10 cellular contexts compared by ENCODE assay signal in the genomic region with DNA sequence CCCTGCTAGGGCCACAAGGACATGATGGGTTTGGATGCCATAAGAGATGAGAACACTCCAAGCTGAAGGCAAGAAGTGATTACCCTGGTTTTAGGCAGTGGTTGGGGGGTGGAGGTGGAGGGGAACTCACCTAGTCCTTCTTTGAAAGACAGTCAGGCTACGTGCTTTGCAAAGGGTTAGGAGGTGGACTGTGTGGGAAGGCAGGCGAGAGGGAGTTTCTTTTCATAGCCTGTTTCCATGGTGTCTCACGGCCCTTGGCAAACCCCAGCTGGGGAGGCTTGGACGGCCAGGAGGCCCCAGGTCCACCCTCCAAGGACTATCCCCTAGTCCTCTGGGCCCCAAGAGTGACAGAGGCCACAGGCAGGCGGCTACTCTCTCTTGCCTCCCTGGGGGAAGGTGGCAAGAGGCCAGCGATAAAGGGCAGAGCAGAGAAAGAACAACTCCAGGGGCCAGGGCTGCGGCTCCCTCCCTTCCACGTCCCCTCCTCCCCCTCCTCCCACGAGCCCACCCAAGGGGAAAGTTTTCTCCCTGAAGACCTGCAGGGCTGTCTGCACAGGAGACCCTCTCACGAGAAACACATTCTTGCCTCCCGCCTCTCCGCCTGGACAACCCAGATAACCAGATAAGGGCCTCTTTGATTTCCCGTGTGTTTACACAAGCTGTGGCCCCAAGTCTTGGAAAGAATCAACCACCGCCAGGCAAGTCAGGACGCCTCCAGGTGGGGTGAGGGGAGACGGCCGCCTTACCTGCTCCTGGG.
A peak's percentile ranks its signal among the peaks of the same experiment; 100 is the strongest.
DNase-seq lines count a peak whose midpoint lies in the region; ATAC-seq and TF ChIP-seq lines count a peak whose summit lies in the region.
"Had no signal": no experiment of that assay in that cellular context is flagged by ENCODE, and none has a peak within 500 bp of the region (broad histone marks: within the 10 kb centered on the region; RNA-seq: fewer than 3 reads in every experiment).

No MANE protein-coding gene starts in this region.

- H2BK120ac ChIP-seq in mesenchymal stem cell (ENCODE audit: low read depth, low read length) = no peak overlapping the region

- no peaks in the 10 kb centered on the region for H3K79me1 ChIP-seq in mesenchymal stem cell (replicated peaks; ENCODE audit: low read length, poor library complexity, severe bottlenecking)

- H3K4me1 ChIP-seq in mesenchymal stem cell (ENCODE audit: control insufficient read depth, insufficient read depth, low read depth, low read length) (no peaks in the 10 kb centered on the region), upper lobe of right lung (peaks cover 17% of the 10 kb centered on the region)

- no peak overlapping the region for H3K4ac ChIP-seq in mesenchymal stem cell (ENCODE audit: low read depth in 1 of 2, low read length in 2 of 2)

- 37% methylated on average over 17 of the region's 17 CpGs for WGBS in mesenchymal stem cell

- H3K4me2 ChIP-seq in mesenchymal stem cell (ENCODE audit: low read length, poor library complexity, severe bottlenecking) = no peak overlapping the region

- no peak overlapping the region for H2BK5ac ChIP-seq in mesenchymal stem cell (ENCODE audit: low read depth, low read length, poor library complexity, severe bottlenecking)

- H3K4me3 ChIP-seq in mesenchymal stem cell (ENCODE audit: insufficient read depth in 1 of 2, low read depth in 1 of 2, low read length in 2 of 2) (no peak overlapping the region), upper lobe of right lung (no peak overlapping the region)

- intact Hi-C loops in activated T-helper 2 cell treated with anti-CD3 and anti-CD28 coated beads, Interferon-gamma antibody, Interleukin-2, Interleukin-4, amounts not matched to agents 10 μg/mL and 5 μg/mL and 100 μg/mL, durations not matched to agents 14 hours and 24 hours and 36 hours (cut with micrococcal nuclease) = no loop called here
- intact Hi-C loops in upper lobe of right lung (cut with DNase I) = no loop called here

- no peak for DNase-seq in activated naive CD4-positive, alpha-beta T cell treated with anti-CD3 and anti-CD28 coated beads, Interleukin-2, amount 10 ng/mL, durations not matched to agents 7 days and 5 days
- no peak for DNase-seq in activated naive CD4-positive, alpha-beta T cell (lab: John Stamatoyannopoulos, UW)
- no peak for DNase-seq in activated T-helper 2 cell treated with anti-CD3 and anti-CD28 coated beads, Interferon-gamma antibody, Interleukin-2, Interleukin-4, amounts not matched to agents 10 μg/mL and 5 μg/mL and 100 μg/mL, durations not matched to agents 14 hours and 24 hours and 36 hours (ENCODE audit: low spot score)
- DNase-seq in mesenchymal stem cell (no peak), upper lobe of right lung (no peak), activated gamma-delta T cell treated with Interleukin-2 at 50 U/mL for 16 hours (no peak)
- DNase-seq: stimulated activated CD4-positive, alpha-beta T cell treated with anti-CD3 and anti-CD28 coated beads, Interleukin-1b, Interleukin-23, amount 100 ng/mL, for 48 hours had no signal

- H3K23ac ChIP-seq in mesenchymal stem cell (ENCODE audit: low read length in 2 of 2) = peak overlapping the region in 1 of 2 experiments; percentile 14

- H3K14ac ChIP-seq in mesenchymal stem cell (ENCODE audit: low read length in 2 of 2) = peak overlapping the region in 1 of 2 experiments; percentile 18

- H3K9me3 ChIP-seq in mesenchymal stem cell (ENCODE audit: control insufficient read depth, low read length) = no peaks in the 10 kb centered on the region
- no peaks in the 10 kb centered on the region for H3K9me3 ChIP-seq in upper lobe of right lung

- peak; percentile 23 for ATAC-seq in upper lobe of right lung
- no peak for ATAC-seq in HG02870 (IDR thresholded peaks at IDR 0.05; ENCODE audit: unreplicated experiment)
- ATAC-seq in HG03565 (IDR thresholded peaks at IDR 0.05; ENCODE audit: unreplicated experiment) = no peak

- peaks cover 54% of the 10 kb centered on the region for H3K36me3 Mint-ChIP-seq in activated naive CD4-positive, alpha-beta T cell treated with anti-CD3 and anti-CD28 coated beads, Interleukin-2, amount 10 ng/mL, durations not matched to agents 7 days and 5 days
- peaks cover 14% of the 10 kb centered on the region for H3K36me3 Mint-ChIP-seq in activated T-helper 2 cell treated with anti-CD3 and anti-CD28 coated beads, Interferon-gamma antibody, Interleukin-2, Interleukin-4, amounts not matched to agents 10 μg/mL and 5 μg/mL and 100 μg/mL, durations not matched to agents 14 hours and 24 hours and 36 hours (ENCODE audit: low read depth)

- H2BK15ac ChIP-seq in mesenchymal stem cell (ENCODE audit: low read depth, poor library complexity, severe bottlenecking) = peak overlapping the region; percentile 30

- H3K4me1 Mint-ChIP-seq in activated naive CD4-positive, alpha-beta T cell treated with anti-CD3 and anti-CD28 coated beads, Interleukin-2, amount 10 ng/mL, durations not matched to agents 7 days and 5 days = peaks cover 78% of the 10 kb centered on the region
- H3K4me1 Mint-ChIP-seq in activated T-helper 2 cell treated with anti-CD3 and anti-CD28 coated beads, Interferon-gamma antibody, Interleukin-2, Interleukin-4, amounts not matched to agents 10 μg/mL and 5 μg/mL and 100 μg/mL, durations not matched to agents 14 hours and 24 hours and 36 hours (ENCODE audit: low read depth) = peaks cover 38% of the 10 kb centered on the region

- peak overlapping the region in 1 of 2 experiments; percentile 64 for H3K18ac ChIP-seq in mesenchymal stem cell (ENCODE audit: low read depth in 1 of 2, low read length in 2 of 2)

- H3K27me3 Mint-ChIP-seq in activated naive CD4-positive, alpha-beta T cell treated with anti-CD3 and anti-CD28 coated beads, Interleukin-2, amount 10 ng/mL, durations not matched to agents 7 days and 5 days = no peaks in the 10 kb centered on the region
- no peaks in the 10 kb centered on the region for H3K27me3 Mint-ChIP-seq in activated T-helper 2 cell treated with anti-CD3 and anti-CD28 coated beads, Interferon-gamma antibody, Interleukin-2, Interleukin-4, amounts not matched to agents 10 μg/mL and 5 μg/mL and 100 μg/mL, durations not matched to agents 14 hours and 24 hours and 36 hours (ENCODE audit: low read depth)
- H3K27me3 Mint-ChIP-seq: dendritic cell treated with granulocyte-macrophage colony-stimulating factor and Interleukin-4, amounts not matched to agents 40 ng/mL and 50 ng/mL, for 4 days had no signal

- peak overlapping the region in 1 of 2 experiments; percentile 43 for H2BK12ac ChIP-seq in mesenchymal stem cell (ENCODE audit: low read length in 2 of 2)

- H4K8ac ChIP-seq in mesenchymal stem cell (ENCODE audit: low read length) = no peak overlapping the region

- no peak overlapping the region for H3K9ac ChIP-seq in mesenchymal stem cell (ENCODE audit: low read length)

- peak overlapping the region; percentile 94 for H3K27ac Mint-ChIP-seq in activated naive CD4-positive, alpha-beta T cell treated with anti-CD3 and anti-CD28 coated beads, Interleukin-2, amount 10 ng/mL, durations not matched to agents 7 days and 5 days
- peak overlapping the region; percentile 62 for H3K27ac Mint-ChIP-seq in activated T-helper 2 cell treated with anti-CD3 and anti-CD28 coated beads, Interferon-gamma antibody, Interleukin-2, Interleukin-4, amounts not matched to agents 10 μg/mL and 5 μg/mL and 100 μg/mL, durations not matched to agents 14 hours and 24 hours and 36 hours
- H3K27ac Mint-ChIP-seq: dendritic cell treated with granulocyte-macrophage colony-stimulating factor and Interleukin-4, amounts not matched to agents 40 ng/mL and 50 ng/mL, for 4 days had no signal

- no peak overlapping the region for H2AFZ ChIP-seq in mesenchymal stem cell (ENCODE audit: low read depth, low read length)

- H4K91ac ChIP-seq in mesenchymal stem cell (ENCODE audit: low read length) = no peak overlapping the region

- H3K27me3 ChIP-seq in mesenchymal stem cell (ENCODE audit: control insufficient read depth in 1 of 2, insufficient read depth in 1 of 2, low read length in 2 of 2) (peaks cover 5 to 6% of the 10 kb centered on the region in 2 experiments), upper lobe of right lung (no peaks in the 10 kb centered on the region)

- CTCF ChIA-PET in activated naive CD4-positive, alpha-beta T cell treated with anti-CD3 and anti-CD28 coated beads, Interleukin-2, amount 10 ng/mL, durations not matched to agents 7 days and 5 days (lab: Charles Lee) = interaction anchor here (0.6 to 0.8 kb wide), 3 partner anchors 10 to 32 kb away, joined by 3 read pairs; no protein-coding TSS in a partner anchor

- peak overlapping the region; percentile 54 for H3K4me3 Mint-ChIP-seq in activated naive CD4-positive, alpha-beta T cell treated with anti-CD3 and anti-CD28 coated beads, Interleukin-2, amount 10 ng/mL, durations not matched to agents 7 days and 5 days
- peak overlapping the region; percentile 39 for H3K4me3 Mint-ChIP-seq in activated T-helper 2 cell treated with anti-CD3 and anti-CD28 coated beads, Interferon-gamma antibody, Interleukin-2, Interleukin-4, amounts not matched to agents 10 μg/mL and 5 μg/mL and 100 μg/mL, durations not matched to agents 14 hours and 24 hours and 36 hours (ENCODE audit: low read depth)
- H3K4me3 Mint-ChIP-seq: dendritic cell treated with granulocyte-macrophage colony-stimulating factor and Interleukin-4, amounts not matched to agents 40 ng/mL and 50 ng/mL, for 4 days had no signal

- H3K27ac ChIP-seq in mesenchymal stem cell (ENCODE audit: low read length, poor library complexity, severe bottlenecking) (no peak overlapping the region), upper lobe of right lung (peak overlapping the region; percentile 42)

- H3K9me3 Mint-ChIP-seq in activated naive CD4-positive, alpha-beta T cell treated with anti-CD3 and anti-CD28 coated beads, Interleukin-2, amount 10 ng/mL, durations not matched to agents 7 days and 5 days = no peaks in the 10 kb centered on the region
- no peaks in the 10 kb centered on the region for H3K9me3 Mint-ChIP-seq in activated T-helper 2 cell treated with anti-CD3 and anti-CD28 coated beads, Interferon-gamma antibody, Interleukin-2, Interleukin-4, amounts not matched to agents 10 μg/mL and 5 μg/mL and 100 μg/mL, durations not matched to agents 14 hours and 24 hours and 36 hours
- H3K9me3 Mint-ChIP-seq: dendritic cell treated with granulocyte-macrophage colony-stimulating factor and Interleukin-4, amounts not matched to agents 40 ng/mL and 50 ng/mL, for 4 days had no signal

- H3K36me3 ChIP-seq in mesenchymal stem cell (ENCODE audit: control insufficient read depth in 1 of 2, insufficient read depth in 2 of 2, low read depth in 1 of 2, low read length in 2 of 2) (no peaks in the 10 kb centered on the region), upper lobe of right lung (no peaks in the 10 kb centered on the region)

- TF ChIP-seq CTCF in upper lobe of right lung (IDR thresholded peaks at IDR 0.05) = no peak

- no peak overlapping the region for H2AK5ac ChIP-seq in mesenchymal stem cell (ENCODE audit: low read length, severe bottlenecking)
